1 cellular context compared by ENCODE assay signal in the genomic region with DNA sequence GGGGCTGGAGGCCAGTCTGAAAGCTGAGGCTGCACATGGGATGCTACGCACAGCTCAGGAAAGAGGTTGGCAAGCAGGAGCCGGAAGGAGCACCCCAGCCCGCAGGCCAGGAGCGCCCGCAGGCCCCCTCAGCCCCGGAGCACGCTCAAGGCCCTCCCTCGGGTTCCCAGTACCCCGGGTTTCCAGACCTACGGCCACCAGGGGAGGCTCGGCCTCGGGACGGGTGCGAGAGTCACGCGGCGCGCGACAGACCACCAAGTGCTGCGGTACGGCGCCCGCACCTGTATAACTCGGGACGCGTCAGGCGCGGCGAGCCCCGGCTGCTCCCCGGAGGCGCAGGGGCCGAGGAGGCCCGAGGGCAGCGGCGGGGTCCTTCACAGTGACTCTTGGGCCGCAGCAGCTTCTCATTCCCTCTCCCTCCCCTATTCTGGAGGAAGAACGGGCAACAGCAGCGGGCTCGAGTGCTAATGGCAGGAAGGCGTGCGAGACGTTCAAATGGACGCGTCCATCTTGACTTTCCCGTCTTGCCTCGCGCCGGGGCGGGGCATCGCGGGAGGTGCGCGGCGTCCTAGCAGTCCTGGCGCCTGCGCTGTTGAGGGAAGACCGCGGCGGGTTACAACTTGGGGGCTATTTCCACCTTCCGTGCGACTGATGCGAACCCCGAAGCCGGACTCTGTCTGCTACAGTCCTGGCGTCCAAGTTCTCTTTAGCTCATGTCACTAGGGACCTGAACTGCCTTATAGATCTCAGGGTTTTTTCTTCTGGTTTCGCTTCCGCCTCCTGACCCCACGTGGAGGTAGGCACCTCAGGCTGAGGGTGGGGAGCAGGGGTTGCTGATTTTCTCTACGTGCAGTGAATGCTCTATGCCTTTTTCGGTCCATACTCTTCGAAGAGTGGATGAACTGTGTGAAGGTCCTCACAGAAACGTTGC.
TF ChIP-seq lines count a peak whose summit lies in the region.

A gene with protein sequence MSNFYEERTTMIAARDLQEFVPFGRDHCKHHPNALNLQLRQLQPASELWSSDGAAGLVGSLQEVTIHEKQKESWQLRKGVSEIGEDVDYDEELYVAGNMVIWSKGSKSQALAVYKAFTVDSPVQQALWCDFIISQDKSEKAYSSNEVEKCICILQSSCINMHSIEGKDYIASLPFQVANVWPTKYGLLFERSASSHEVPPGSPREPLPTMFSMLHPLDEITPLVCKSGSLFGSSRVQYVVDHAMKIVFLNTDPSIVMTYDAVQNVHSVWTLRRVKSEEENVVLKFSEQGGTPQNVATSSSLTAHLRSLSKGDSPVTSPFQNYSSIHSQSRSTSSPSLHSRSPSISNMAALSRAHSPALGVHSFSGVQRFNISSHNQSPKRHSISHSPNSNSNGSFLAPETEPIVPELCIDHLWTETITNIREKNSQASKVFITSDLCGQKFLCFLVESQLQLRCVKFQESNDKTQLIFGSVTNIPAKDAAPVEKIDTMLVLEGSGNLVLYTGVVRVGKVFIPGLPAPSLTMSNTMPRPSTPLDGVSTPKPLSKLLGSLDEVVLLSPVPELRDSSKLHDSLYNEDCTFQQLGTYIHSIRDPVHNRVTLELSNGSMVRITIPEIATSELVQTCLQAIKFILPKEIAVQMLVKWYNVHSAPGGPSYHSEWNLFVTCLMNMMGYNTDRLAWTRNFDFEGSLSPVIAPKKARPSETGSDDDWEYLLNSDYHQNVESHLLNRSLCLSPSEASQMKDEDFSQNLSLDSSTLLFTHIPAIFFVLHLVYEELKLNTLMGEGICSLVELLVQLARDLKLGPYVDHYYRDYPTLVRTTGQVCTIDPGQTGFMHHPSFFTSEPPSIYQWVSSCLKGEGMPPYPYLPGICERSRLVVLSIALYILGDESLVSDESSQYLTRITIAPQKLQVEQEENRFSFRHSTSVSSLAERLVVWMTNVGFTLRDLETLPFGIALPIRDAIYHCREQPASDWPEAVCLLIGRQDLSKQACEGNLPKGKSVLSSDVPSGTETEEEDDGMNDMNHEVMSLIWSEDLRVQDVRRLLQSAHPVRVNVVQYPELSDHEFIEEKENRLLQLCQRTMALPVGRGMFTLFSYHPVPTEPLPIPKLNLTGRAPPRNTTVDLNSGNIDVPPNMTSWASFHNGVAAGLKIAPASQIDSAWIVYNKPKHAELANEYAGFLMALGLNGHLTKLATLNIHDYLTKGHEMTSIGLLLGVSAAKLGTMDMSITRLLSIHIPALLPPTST (N-terminal part only) (minus strand): TSS at position 533 of the 931 bp plus-strand sequence. CDS start 3,368 bp downstream, outside the sequence.

TF ChIP-seq in HepG2, 621 proteins besides CTCF, POLR2A, EP300 and RAD21 (continued from another document and continues in another):
- no peak for TF ChIP-seq NPAS2 (CRISPR knock-in tag; IDR thresholded peaks at IDR 0.05; ENCODE audit: borderline replicate concordance)
- peak; percentile 98 for TF ChIP-seq ZNF816 (CRISPR knock-in tag; IDR thresholded peaks at IDR 0.05; ENCODE audit: borderline replicate concordance)
- no peak for TF ChIP-seq SMAD9 (CRISPR knock-in tag; IDR thresholded peaks at IDR 0.05)
- TF ChIP-seq MIXL1 (CRISPR knock-in tag; IDR thresholded peaks at IDR 0.05), result peak; percentile 64; the same call in 1 of the 2 replicates
- TF ChIP-seq, protein P1, sequence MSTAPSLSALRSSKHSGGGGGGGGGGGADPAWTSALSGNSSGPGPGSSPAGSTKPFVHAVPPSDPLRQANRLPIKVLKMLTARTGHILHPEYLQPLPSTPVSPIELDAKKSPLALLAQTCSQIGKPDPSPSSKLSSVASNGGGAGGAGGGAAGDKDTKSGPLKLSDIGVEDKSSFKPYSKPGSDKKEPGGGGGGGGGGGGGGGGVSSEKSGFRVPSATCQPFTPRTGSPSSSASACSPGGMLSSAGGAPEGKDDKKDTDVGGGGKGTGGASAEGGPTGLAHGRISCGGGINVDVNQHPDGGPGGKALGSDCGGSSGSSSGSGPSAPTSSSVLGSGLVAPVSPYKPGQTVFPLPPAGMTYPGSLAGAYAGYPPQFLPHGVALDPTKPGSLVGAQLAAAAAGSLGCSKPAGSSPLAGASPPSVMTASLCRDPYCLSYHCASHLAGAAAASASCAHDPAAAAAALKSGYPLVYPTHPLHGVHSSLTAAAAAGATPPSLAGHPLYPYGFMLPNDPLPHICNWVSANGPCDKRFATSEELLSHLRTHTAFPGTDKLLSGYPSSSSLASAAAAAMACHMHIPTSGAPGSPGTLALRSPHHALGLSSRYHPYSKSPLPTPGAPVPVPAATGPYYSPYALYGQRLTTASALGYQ (CRISPR knock-in tag; IDR thresholded peaks at IDR 0.05), result peak; percentile 38; the same call in 1 of the 2 replicates
- peak; percentile 75; the same call in 1 of the 2 replicates for TF ChIP-seq ARNTL (CRISPR knock-in tag; IDR thresholded peaks at IDR 0.05)
- no peak for TF ChIP-seq RORA (CRISPR knock-in tag; IDR thresholded peaks at IDR 0.05)
- TF ChIP-seq, protein P2, sequence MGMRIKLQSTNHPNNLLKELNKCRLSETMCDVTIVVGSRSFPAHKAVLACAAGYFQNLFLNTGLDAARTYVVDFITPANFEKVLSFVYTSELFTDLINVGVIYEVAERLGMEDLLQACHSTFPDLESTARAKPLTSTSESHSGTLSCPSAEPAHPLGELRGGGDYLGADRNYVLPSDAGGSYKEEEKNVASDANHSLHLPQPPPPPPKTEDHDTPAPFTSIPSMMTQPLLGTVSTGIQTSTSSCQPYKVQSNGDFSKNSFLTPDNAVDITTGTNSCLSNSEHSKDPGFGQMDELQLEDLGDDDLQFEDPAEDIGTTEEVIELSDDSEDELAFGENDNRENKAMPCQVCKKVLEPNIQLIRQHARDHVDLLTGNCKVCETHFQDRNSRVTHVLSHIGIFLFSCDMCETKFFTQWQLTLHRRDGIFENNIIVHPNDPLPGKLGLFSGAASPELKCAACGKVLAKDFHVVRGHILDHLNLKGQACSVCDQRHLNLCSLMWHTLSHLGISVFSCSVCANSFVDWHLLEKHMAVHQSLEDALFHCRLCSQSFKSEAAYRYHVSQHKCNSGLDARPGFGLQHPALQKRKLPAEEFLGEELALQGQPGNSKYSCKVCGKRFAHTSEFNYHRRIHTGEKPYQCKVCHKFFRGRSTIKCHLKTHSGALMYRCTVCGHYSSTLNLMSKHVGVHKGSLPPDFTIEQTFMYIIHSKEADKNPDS (CRISPR knock-in tag; IDR thresholded peaks at IDR 0.05), result 0 out of 2 replicates have a peak, but pooled peaks have one; percentile 68
- no peak for TF ChIP-seq POLR2AphosphoS2 (IDR thresholded peaks at IDR 0.05; ENCODE audit: low read depth, low read length)
- peak; percentile 88 for TF ChIP-seq ERF (CRISPR knock-in tag; IDR thresholded peaks at IDR 0.05)
- peak; percentile 58; the same call in 1 of the 2 replicates for TF ChIP-seq PITX1 (CRISPR knock-in tag; IDR thresholded peaks at IDR 0.05)
- TF ChIP-seq, protein P3, sequence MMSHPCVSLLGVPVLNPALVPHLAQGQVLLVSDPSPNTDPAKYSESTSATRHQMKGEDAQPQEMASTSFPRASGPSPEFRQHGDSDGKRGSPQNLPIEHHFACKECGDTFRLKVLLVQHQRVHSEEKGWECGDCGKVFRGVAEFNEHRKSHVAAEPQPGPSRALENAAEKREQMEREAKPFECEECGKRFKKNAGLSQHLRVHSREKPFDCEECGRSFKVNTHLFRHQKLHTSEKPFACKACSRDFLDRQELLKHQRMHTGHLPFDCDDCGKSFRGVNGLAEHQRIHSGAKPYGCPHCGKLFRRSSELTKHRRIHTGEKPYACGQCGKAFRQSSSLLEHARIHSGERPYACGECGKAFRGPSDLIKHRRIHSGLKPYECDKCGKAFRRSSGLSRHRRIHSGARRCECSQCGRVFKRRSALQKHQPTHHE (CRISPR knock-in tag; IDR thresholded peaks at IDR 0.05; ENCODE audit: borderline replicate concordance), result peak; percentile 43; the same call in 1 of the 2 replicates
- TF ChIP-seq, protein P4, sequence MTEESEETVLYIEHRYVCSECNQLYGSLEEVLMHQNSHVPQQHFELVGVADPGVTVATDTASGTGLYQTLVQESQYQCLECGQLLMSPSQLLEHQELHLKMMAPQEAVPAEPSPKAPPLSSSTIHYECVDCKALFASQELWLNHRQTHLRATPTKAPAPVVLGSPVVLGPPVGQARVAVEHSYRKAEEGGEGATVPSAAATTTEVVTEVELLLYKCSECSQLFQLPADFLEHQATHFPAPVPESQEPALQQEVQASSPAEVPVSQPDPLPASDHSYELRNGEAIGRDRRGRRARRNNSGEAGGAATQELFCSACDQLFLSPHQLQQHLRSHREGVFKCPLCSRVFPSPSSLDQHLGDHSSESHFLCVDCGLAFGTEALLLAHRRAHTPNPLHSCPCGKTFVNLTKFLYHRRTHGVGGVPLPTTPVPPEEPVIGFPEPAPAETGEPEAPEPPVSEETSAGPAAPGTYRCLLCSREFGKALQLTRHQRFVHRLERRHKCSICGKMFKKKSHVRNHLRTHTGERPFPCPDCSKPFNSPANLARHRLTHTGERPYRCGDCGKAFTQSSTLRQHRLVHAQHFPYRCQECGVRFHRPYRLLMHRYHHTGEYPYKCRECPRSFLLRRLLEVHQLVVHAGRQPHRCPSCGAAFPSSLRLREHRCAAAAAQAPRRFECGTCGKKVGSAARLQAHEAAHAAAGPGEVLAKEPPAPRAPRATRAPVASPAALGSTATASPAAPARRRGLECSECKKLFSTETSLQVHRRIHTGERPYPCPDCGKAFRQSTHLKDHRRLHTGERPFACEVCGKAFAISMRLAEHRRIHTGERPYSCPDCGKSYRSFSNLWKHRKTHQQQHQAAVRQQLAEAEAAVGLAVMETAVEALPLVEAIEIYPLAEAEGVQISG (CRISPR knock-in tag; IDR thresholded peaks at IDR 0.05), result peak; percentile 93
- no peak for TF ChIP-seq MTA3 (CRISPR knock-in tag; IDR thresholded peaks at IDR 0.05)
- peak; percentile 96 for TF ChIP-seq PRMT3 (CRISPR knock-in tag; IDR thresholded peaks at IDR 0.05; ENCODE audit: borderline replicate concordance, low read depth)
- TF ChIP-seq FIP1L1 (IDR thresholded peaks at IDR 0.05; ENCODE audit: borderline replicate concordance, insufficient read depth, low read depth, low read length), result no peak
- TF ChIP-seq NFIC (IDR thresholded peaks at IDR 0.05; ENCODE audit: low read length), result no peak; the same call in 1 of the 2 replicates
- TF ChIP-seq, protein P5, sequence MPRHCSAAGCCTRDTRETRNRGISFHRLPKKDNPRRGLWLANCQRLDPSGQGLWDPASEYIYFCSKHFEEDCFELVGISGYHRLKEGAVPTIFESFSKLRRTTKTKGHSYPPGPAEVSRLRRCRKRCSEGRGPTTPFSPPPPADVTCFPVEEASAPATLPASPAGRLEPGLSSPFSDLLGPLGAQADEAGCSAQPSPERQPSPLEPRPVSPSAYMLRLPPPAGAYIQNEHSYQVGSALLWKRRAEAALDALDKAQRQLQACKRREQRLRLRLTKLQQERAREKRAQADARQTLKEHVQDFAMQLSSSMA (CRISPR knock-in tag; IDR thresholded peaks at IDR 0.05), result peak; percentile 85
- peak; percentile 68; the same call in 1 of the 2 replicates for TF ChIP-seq KDM4B (CRISPR knock-in tag; IDR thresholded peaks at IDR 0.05)
- TF ChIP-seq, protein P6, sequence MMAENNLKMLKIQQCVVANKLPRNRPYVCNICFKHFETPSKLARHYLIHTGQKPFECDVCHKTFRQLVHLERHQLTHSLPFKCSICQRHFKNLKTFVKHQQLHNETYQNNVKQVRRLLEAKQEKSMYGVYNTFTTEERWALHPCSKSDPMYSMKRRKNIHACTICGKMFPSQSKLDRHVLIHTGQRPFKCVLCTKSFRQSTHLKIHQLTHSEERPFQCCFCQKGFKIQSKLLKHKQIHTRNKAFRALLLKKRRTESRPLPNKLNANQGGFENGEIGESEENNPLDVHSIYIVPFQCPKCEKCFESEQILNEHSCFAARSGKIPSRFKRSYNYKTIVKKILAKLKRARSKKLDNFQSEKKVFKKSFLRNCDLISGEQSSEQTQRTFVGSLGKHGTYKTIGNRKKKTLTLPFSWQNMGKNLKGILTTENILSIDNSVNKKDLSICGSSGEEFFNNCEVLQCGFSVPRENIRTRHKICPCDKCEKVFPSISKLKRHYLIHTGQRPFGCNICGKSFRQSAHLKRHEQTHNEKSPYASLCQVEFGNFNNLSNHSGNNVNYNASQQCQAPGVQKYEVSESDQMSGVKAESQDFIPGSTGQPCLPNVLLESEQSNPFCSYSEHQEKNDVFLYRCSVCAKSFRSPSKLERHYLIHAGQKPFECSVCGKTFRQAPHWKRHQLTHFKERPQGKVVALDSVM (CRISPR knock-in tag; IDR thresholded peaks at IDR 0.05), result peak; percentile 68; the same call in 1 of the 2 replicates
- TF ChIP-seq CENPT (CRISPR knock-in tag; IDR thresholded peaks at IDR 0.05; ENCODE audit: low read depth), result peak; percentile 62; the same call in 1 of the 2 replicates
- TF ChIP-seq, protein P7, sequence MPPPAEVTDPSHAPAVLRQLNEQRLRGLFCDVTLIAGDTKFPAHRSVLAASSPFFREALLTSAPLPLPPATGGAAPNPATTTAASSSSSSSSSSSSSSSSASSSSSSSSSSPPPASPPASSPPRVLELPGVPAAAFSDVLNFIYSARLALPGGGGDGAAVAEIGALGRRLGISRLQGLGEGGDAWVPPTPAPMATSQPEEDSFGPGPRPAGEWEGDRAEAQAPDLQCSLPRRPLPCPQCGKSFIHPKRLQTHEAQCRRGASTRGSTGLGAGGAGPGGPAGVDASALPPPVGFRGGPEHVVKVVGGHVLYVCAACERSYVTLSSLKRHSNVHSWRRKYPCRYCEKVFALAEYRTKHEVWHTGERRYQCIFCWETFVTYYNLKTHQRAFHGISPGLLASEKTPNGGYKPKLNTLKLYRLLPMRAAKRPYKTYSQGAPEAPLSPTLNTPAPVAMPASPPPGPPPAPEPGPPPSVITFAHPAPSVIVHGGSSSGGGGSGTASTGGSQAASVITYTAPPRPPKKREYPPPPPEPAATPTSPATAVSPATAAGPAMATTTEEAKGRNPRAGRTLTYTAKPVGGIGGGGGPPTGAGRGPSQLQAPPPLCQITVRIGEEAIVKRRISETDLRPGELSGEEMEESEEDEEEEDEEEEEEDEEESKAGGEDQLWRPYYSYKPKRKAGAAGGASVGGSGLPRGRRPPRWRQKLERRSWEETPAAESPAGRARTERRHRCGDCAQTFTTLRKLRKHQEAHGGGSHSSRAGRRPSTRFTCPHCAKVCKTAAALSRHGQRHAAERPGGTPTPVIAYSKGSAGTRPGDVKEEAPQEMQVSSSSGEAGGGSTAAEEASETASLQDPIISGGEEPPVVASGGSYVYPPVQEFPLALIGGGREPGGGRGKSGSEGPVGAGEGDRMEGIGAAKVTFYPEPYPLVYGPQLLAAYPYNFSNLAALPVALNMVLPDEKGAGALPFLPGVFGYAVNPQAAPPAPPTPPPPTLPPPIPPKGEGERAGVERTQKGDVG (CRISPR knock-in tag; IDR thresholded peaks at IDR 0.05; ENCODE audit: borderline replicate concordance), result peak; percentile 77; the same call in 1 of the 2 replicates
- peak; percentile 90 for TF ChIP-seq REPIN1 (CRISPR knock-in tag; IDR thresholded peaks at IDR 0.05; ENCODE audit: borderline replicate concordance, low read depth)
- TF ChIP-seq, protein P8, sequence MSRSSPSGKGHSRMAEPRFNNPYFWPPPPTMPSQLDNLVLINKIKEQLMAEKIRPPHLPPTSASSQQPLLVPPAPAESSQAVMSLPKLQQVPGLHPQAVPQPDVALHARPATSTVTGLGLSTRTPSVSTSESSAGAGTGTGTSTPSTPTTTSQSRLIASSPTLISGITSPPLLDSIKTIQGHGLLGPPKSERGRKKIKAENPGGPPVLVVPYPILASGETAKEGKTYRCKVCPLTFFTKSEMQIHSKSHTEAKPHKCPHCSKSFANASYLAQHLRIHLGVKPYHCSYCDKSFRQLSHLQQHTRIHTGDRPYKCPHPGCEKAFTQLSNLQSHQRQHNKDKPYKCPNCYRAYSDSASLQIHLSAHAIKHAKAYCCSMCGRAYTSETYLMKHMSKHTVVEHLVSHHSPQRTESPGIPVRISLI (CRISPR knock-in tag; IDR thresholded peaks at IDR 0.05; ENCODE audit: borderline replicate concordance), result peak; percentile 51; the same call in 1 of the 2 replicates
- TF ChIP-seq SNAPC2 (CRISPR knock-in tag; IDR thresholded peaks at IDR 0.05), result no peak; the same call in none of the 2 replicates
